Comparison of ENCODE assay signal across 31 cellular contexts in genomic region chr1:36638268-36638667, GRCh38.
DNase-seq lines count a peak whose midpoint lies in the region; FAIRE-seq and TF ChIP-seq lines count a peak whose summit lies in the region.
"Had no signal": no experiment of that assay in that cellular context is flagged by ENCODE, and none has a peak within 500 bp of the region (broad histone marks: within the 10 kb centered on the region; RNA-seq: fewer than 3 reads in every experiment).

No MANE protein-coding gene starts in this region.

- no peak for FAIRE-seq in H54 (lab: Jason Lieb, UNC)
- FAIRE-seq: A549, small intestine had no signal

- H3K36me3 ChIP-seq in brain microvascular endothelial cell (replicated peaks) (no peaks in the 10 kb centered on the region), left ventricle myocardium inferior (no peaks in the 10 kb centered on the region)
- H3K36me3 ChIP-seq: BE2C, left lung, SJSA1, uterus, WERI-Rb-1 had no signal

- DNase-seq in AG04449 (ENCODE audit: low read depth, low spot score) (peak; percentile 5), H54 (ENCODE audit: insufficient read length, low spot score) (peak; percentile 52), brain microvascular endothelial cell (peak; percentile 16), iris pigment epithelial cell (ENCODE audit: low read depth) (peak; percentile 35), AG08395 (ENCODE audit: low spot score) (no peak), islet precursor cell (no peak), left ventricle myocardium inferior (no peak), G401 (ENCODE audit: low spot score) (no peak)
- DNase-seq: activated CD4-positive, alpha-beta T cell treated with anti-CD3 and anti-CD28 coated beads for 48 hours; activated gamma-delta T cell; activated naive CD8-positive, alpha-beta T cell treated with anti-CD3 and anti-CD28 coated beads for 36 hours; activated T-cell treated with anti-CD3 and anti-CD28 coated beads, Interleukin-2, amount 50 U/mL, for 24 hours; BE2C; CD8-positive, alpha-beta T cell; cerebellar nuclear complex; DMS 273 treated with DMSO at 0.1 percent for 48 hours; dorsolateral prefrontal cortex; left lung; mesendoderm; NCI-H2107; NCI-H748 treated with DMSO at 0.1 percent for 48 hours; RPMI8226; small intestine; stimulated activated CD4-positive, alpha-beta T cell treated with anti-CD3 and anti-CD28 coated beads, Interleukin-1b, Interleukin-23, amount 100 ng/mL, for 48 hours; stimulated activated naive CD4-positive, alpha-beta T cell treated with Interleukin-2 at 50 U/mL for 16 hours; T-cell; testis; uterus; WERI-Rb-1 had no signal

- no peaks in the 10 kb centered on the region for H3K9me3 ChIP-seq in left ventricle myocardium inferior (replicated peaks)
- H3K9me3 ChIP-seq: A549, BE2C, left lung, SJSA1, testis, uterus had no signal

- H3K4me1 ChIP-seq in left ventricle myocardium inferior, result no peaks in the 10 kb centered on the region
- H3K4me1 ChIP-seq: A549, BE2C, left lung, SJSA1, testis, uterus had no signal

- POLR2A ChIA-PET in AG04449 (lab: Yijun Ruan, JAX), result no interaction called here

- H3K4me3 ChIP-seq in AG04449 (ENCODE audit: low read depth, low read length), result no peak overlapping the region
- no peak overlapping the region for H3K4me3 ChIP-seq in brain microvascular endothelial cell (ENCODE audit: low read depth, low read length)
- no peak overlapping the region for H3K4me3 ChIP-seq in left ventricle myocardium inferior
- H3K4me3 ChIP-seq: A549, dorsolateral prefrontal cortex, left lung, SJSA1, testis, uterus had no signal

- intact Hi-C loops in left ventricle myocardium inferior (cut with micrococcal nuclease), result no loop called here

- no peak for TF ChIP-seq POLR2A in H54 (IDR thresholded peaks at IDR 0.05; ENCODE audit: low read depth, low read length)

- in situ Hi-C loops in brain microvascular endothelial cell (cut with HindIII; ENCODE audit: low pct_ligation_motif_present, low sequenced_read_pairs), result no loop called here
- in situ Hi-C loops in G401 (cut with HindIII; ENCODE audit: low sequenced_read_pairs), result no loop called here

- TF ChIP-seq CTCF in AG04449 (IDR thresholded peaks at IDR 0.05; ENCODE audit: insufficient read depth, low read length, missing control alignments) (no peak), brain microvascular endothelial cell (IDR thresholded peaks at IDR 0.05; ENCODE audit: low read depth, low read length, missing control alignments) (no peak), left ventricle myocardium inferior (IDR thresholded peaks at IDR 0.05; ENCODE audit: borderline replicate concordance) (no peak)

- no peaks in the 10 kb centered on the region for H3K27me3 ChIP-seq in brain microvascular endothelial cell (replicated peaks)
- peaks cover 67% of the 10 kb centered on the region for H3K27me3 ChIP-seq in left ventricle myocardium inferior (ENCODE audit: low read depth)
- H3K27me3 ChIP-seq: BE2C, testis, uterus had no signal

- CTCF ChIA-PET in AG04449 (lab: Yijun Ruan, JAX), result no interaction called here

- no peak overlapping the region for H3K27ac ChIP-seq in brain microvascular endothelial cell
- H3K27ac ChIP-seq in left ventricle myocardium inferior (replicated peaks), result no peak overlapping the region
- H3K27ac ChIP-seq: A549, dorsolateral prefrontal cortex, left lung, SJSA1, testis, uterus, WERI-Rb-1 had no signal

Comparison
In these comparisons a context has a peak if more than half of its experiments do, and no peak if none do; other contexts are left out.
1. DNase-seq: peak in AG04449 (single experiment), H54 (single experiment), brain microvascular endothelial cell (single experiment) and iris pigment epithelial cell (single experiment); none in AG08395 (single experiment), islet precursor cell (single experiment), left ventricle myocardium inferior (single experiment) and G401 (single experiment).